29 cellular contexts compared by ENCODE assay signal in genomic region chr3:40593351-40593750, GRCh38.
DNase-seq lines count a peak whose midpoint lies in the region; TF ChIP-seq lines count a peak whose summit lies in the region.
"Had no signal": no experiment of that assay in that cellular context is flagged by ENCODE, and none has a peak within 500 bp of the region (broad histone marks: within the 10 kb centered on the region; RNA-seq: fewer than 3 reads in every experiment).

No MANE protein-coding gene starts in this region.

- H3K9me3 ChIP-seq in osteoblast (ENCODE audit: low read depth, low read length) (no peaks in the 10 kb centered on the region), Karpas-422 (ENCODE audit: low read length) (no peaks in the 10 kb centered on the region)
- H3K9me3 ChIP-seq: adrenal gland, heart left ventricle, suprapubic skin had no signal

- H3K4me3 Mint-ChIP-seq in chondrocyte (ENCODE audit: unreplicated experiment) (no peak overlapping the region), nephron (no peak overlapping the region)
- H3K4me3 Mint-ChIP-seq: activated CD4-positive, alpha-beta T cell treated with anti-CD3 and anti-CD28 coated beads, Interleukin-2, amount 10 ng/mL, durations not matched to agents 24 days and 14 days; activated T-cell treated with anti-CD3 and anti-CD28 coated beads, Interleukin-2, amount 50 U/mL, for 72 hours; CD4-positive, CD25-positive, alpha-beta regulatory T cell; H9; naive thymus-derived CD4-positive, alpha-beta T cell; stimulated activated naive B cell treated with anti-CD40 and anti-IgM and Interleukin-4, amounts not matched to agents 10 μg/mL and 1 μg/mL and 100 μg/mL, for 72 hours had no signal

- H4K20me1 ChIP-seq in osteoblast (ENCODE audit: insufficient read depth, low read length) (no peaks in the 10 kb centered on the region), Karpas-422 (ENCODE audit: insufficient read depth, low read depth, low read length) (no peaks in the 10 kb centered on the region)

- H3K9ac ChIP-seq in Karpas-422 (ENCODE audit: low read length) = no peak overlapping the region

- peaks cover 3% of the 10 kb centered on the region for H3K27me3 Mint-ChIP-seq in chondrocyte (ENCODE audit: low read depth)
- H3K27me3 Mint-ChIP-seq in nephron (ENCODE audit: low read depth) = peaks cover 8% of the 10 kb centered on the region

- TF ChIP-seq CTCF in AG10803 (conservative IDR thresholded peaks at IDR 0.05; ENCODE audit: low read length) (no peak), chondrocyte (IDR thresholded peaks at IDR 0.05) (no peak), nephron (IDR thresholded peaks at IDR 0.05; ENCODE audit: unreplicated experiment in 3 of 3) (no peak), osteoblast (IDR thresholded peaks at IDR 0.05; ENCODE audit: extremely low read depth, low read depth, low read length) (no peak)

- peaks cover 4% of the 10 kb centered on the region for H3K4me1 ChIP-seq in osteoblast (ENCODE audit: insufficient read depth, low read length)
- no peaks in the 10 kb centered on the region for H3K4me1 ChIP-seq in Karpas-422 (ENCODE audit: low read length)
- H3K4me1 ChIP-seq: adrenal gland, heart left ventricle, suprapubic skin had no signal

- H3K27ac Mint-ChIP-seq in chondrocyte (ENCODE audit: unreplicated experiment) (peak overlapping the region; percentile 59), nephron (peak overlapping the region in 2 of 3 experiments; percentile 59 to 66)
- H3K27ac Mint-ChIP-seq: activated CD4-positive, alpha-beta T cell treated with anti-CD3 and anti-CD28 coated beads, Interleukin-2, amount 10 ng/mL, durations not matched to agents 24 days and 14 days; activated T-cell treated with anti-CD3 and anti-CD28 coated beads, Interleukin-2, amount 50 U/mL, for 72 hours; CD4-positive, CD25-positive, alpha-beta regulatory T cell; H9; naive thymus-derived CD4-positive, alpha-beta T cell; stimulated activated naive B cell treated with anti-CD40 and anti-IgM and Interleukin-4, amounts not matched to agents 10 μg/mL and 1 μg/mL and 100 μg/mL, for 72 hours had no signal

- H3K79me2 ChIP-seq in osteoblast (ENCODE audit: insufficient read depth, low read length) (no peaks in the 10 kb centered on the region), Karpas-422 (ENCODE audit: low read length) (no peaks in the 10 kb centered on the region)

- no peak overlapping the region for H2AFZ ChIP-seq in osteoblast (ENCODE audit: low read length)
- no peak overlapping the region for H2AFZ ChIP-seq in Karpas-422 (ENCODE audit: low read length)

- H3K36me3 Mint-ChIP-seq in chondrocyte (ENCODE audit: low read depth) = no peaks in the 10 kb centered on the region
- H3K36me3 Mint-ChIP-seq in nephron (ENCODE audit: low read depth) = no peaks in the 10 kb centered on the region
- H3K36me3 Mint-ChIP-seq: CD4-positive, CD25-positive, alpha-beta regulatory T cell; naive thymus-derived CD4-positive, alpha-beta T cell; stimulated activated naive B cell treated with anti-CD40 and anti-IgM and Interleukin-4, amounts not matched to agents 10 μg/mL and 1 μg/mL and 100 μg/mL, for 72 hours had no signal

- H3K36me3 ChIP-seq in osteoblast (ENCODE audit: insufficient read depth, low read length) (no peaks in the 10 kb centered on the region), Karpas-422 (ENCODE audit: insufficient read depth, low read length) (no peaks in the 10 kb centered on the region)
- H3K36me3 ChIP-seq: adrenal gland, heart left ventricle, suprapubic skin had no signal

- DNase-seq in AG10803 (ENCODE audit: low read depth) (peak; percentile 88), M059J (ENCODE audit: low read depth) (peak; percentile 3), chondrocyte (ENCODE audit: low spot score) (no peak), osteoblast (ENCODE audit: insufficient read length, low spot score, missing footprints) (no peak), GOT3 (lab: John Stamatoyannopoulos, UW) (no peak), Karpas-422 (no peak), SIG-M5 (lab: John Stamatoyannopoulos, UW) (no peak)
- DNase-seq: ACHN; activated CD4-positive, alpha-beta T cell treated with anti-CD3 and anti-CD28 coated beads, Interleukin-2, amount 10 ng/mL, durations not matched to agents 24 days and 14 days; activated naive CD4-positive, alpha-beta T cell treated with Interleukin-2 at 50 U/mL for 16 hours; activated T-cell treated with anti-CD3 and anti-CD28 coated beads, Interleukin-2, amount 50 U/mL, for 72 hours; adrenal gland; CD4-positive, CD25-positive, alpha-beta regulatory T cell; H9; heart left ventricle; Kasumi-1; left colon; mesendoderm; naive thymus-derived CD4-positive, alpha-beta T cell; NCI-H1092; NCI-H187 treated with DMSO at 0.1 percent for 48 hours; NCI-H2227 treated with DMSO at 0.1 percent for 48 hours; occipital lobe; stimulated activated CD4-positive, alpha-beta T cell treated with anti-CD3 and anti-CD28 coated beads, Interleukin-12 subunit alpha, Interleukin-12 subunit beta, amount 100 ng/mL, for 4 hours; stimulated activated CD4-positive, alpha-beta T cell treated with anti-CD3 and anti-CD28 coated beads, Interleukin-4, amount 100 ng/mL, for 24 hours; stimulated activated naive B cell treated with anti-CD40 and anti-IgM and Interleukin-4, amounts not matched to agents 10 μg/mL and 1 μg/mL and 100 μg/mL, for 72 hours had no signal

- no peaks in the 10 kb centered on the region for H3K27me3 ChIP-seq in osteoblast (ENCODE audit: insufficient read depth, low read length)
- no peaks in the 10 kb centered on the region for H3K27me3 ChIP-seq in Karpas-422 (ENCODE audit: low read length)
- H3K27me3 ChIP-seq: adrenal gland, heart left ventricle, suprapubic skin had no signal

- H3K4me1 Mint-ChIP-seq in chondrocyte (ENCODE audit: low read depth) (peaks cover 8% of the 10 kb centered on the region), nephron (peaks cover 8% of the 10 kb centered on the region)
- H3K4me1 Mint-ChIP-seq: activated CD4-positive, alpha-beta T cell treated with anti-CD3 and anti-CD28 coated beads, Interleukin-2, amount 10 ng/mL, durations not matched to agents 24 days and 14 days; CD4-positive, CD25-positive, alpha-beta regulatory T cell had no signal

- H3K4me2 ChIP-seq in osteoblast (ENCODE audit: insufficient read depth, low read length) = no peak overlapping the region
- H3K4me2 ChIP-seq in Karpas-422 (ENCODE audit: low read depth, low read length, poor library complexity, severe bottlenecking) = no peak overlapping the region

- H3K27ac ChIP-seq in osteoblast (ENCODE audit: low read depth, low read length) (no peak overlapping the region), Karpas-422 (ENCODE audit: low read length) (no peak overlapping the region)
- H3K27ac ChIP-seq: adrenal gland, heart left ventricle, HL-60, suprapubic skin had no signal

- H3K4me3 ChIP-seq in AG10803 (ENCODE audit: low read length) (no peak overlapping the region), osteoblast (ENCODE audit: insufficient read depth, low read length) (no peak overlapping the region), Karpas-422 (ENCODE audit: low read length) (no peak overlapping the region)
- H3K4me3 ChIP-seq: adrenal gland, heart left ventricle, suprapubic skin had no signal

- H3K9me2 ChIP-seq in Karpas-422 (replicated peaks; ENCODE audit: insufficient read depth, low read length) = no peaks in the 10 kb centered on the region

- H3K9me3 Mint-ChIP-seq in chondrocyte (ENCODE audit: low read depth) (no peaks in the 10 kb centered on the region), nephron (no peaks in the 10 kb centered on the region)
- H3K9me3 Mint-ChIP-seq: activated CD4-positive, alpha-beta T cell treated with anti-CD3 and anti-CD28 coated beads, Interleukin-2, amount 10 ng/mL, durations not matched to agents 24 days and 14 days; activated T-cell treated with anti-CD3 and anti-CD28 coated beads, Interleukin-2, amount 50 U/mL, for 72 hours; CD4-positive, CD25-positive, alpha-beta regulatory T cell; H9; naive thymus-derived CD4-positive, alpha-beta T cell; stimulated activated naive B cell treated with anti-CD40 and anti-IgM and Interleukin-4, amounts not matched to agents 10 μg/mL and 1 μg/mL and 100 μg/mL, for 72 hours had no signal

Comparison
In these comparisons a context has a peak if more than half of its experiments do, and no peak if none do; other contexts are left out.
1. DNase-seq: peak in AG10803 (single experiment) and M059J (single experiment); none in chondrocyte (single experiment), osteoblast (single experiment), GOT3 (single experiment), Karpas-422 (single experiment) and SIG-M5 (single experiment).